Comparison of ENCODE assay signal across 15 cellular contexts in genomic region chr16:27379919-27380318, GRCh38. TPM values are rescaled to one million over a fixed set of nuclear protein-coding genes. Genes with fewer than 3 reads are reported as not detected.
DNase-seq lines count a peak whose midpoint lies in the region; ATAC-seq and TF ChIP-seq lines count a peak whose summit lies in the region.
"Had no signal": no experiment of that assay in that cellular context is flagged by ENCODE, and none has a peak within 500 bp of the region (broad histone marks: within the 10 kb centered on the region; RNA-seq: fewer than 3 reads in every experiment).

No MANE protein-coding gene starts in this region.

- no peak for TF ChIP-seq RAD21 in IMR-90 (IDR thresholded peaks at IDR 0.05; ENCODE audit: low read length)

- H2AK5ac ChIP-seq in IMR-90 (ENCODE audit: low read depth, low read length) = no peak overlapping the region

- no peaks in the 10 kb centered on the region for H3K27me3 ChIP-seq in IMR-90 (ENCODE audit: control insufficient read depth, insufficient read depth, low read length)
- H3K27me3 ChIP-seq in naive thymus-derived CD4-positive, alpha-beta T cell (ENCODE audit: control insufficient read depth in 2 of 2, insufficient read depth in 2 of 2, low read length in 2 of 2) = no peaks in the 10 kb centered on the region

- no peak overlapping the region for H3K4me3 Mint-ChIP-seq in activated naive CD4-positive, alpha-beta T cell treated with anti-CD3 and anti-CD28 coated beads for 36 hours
- H3K4me3 Mint-ChIP-seq in activated naive CD4-positive, alpha-beta T cell treated with anti-CD3 and anti-CD28 coated beads, Interleukin-2, amount 10 ng/mL, durations not matched to agents 7 days and 5 days = no peak overlapping the region
- no peak overlapping the region for H3K4me3 Mint-ChIP-seq in activated CD8-positive, alpha-beta memory T cell treated with anti-CD3 and anti-CD28 coated beads, Interleukin-2, amount 10 ng/mL, durations not matched to agents 7 days and 5 days
- peak overlapping the region in 2 of 10 donors; percentile 11 to 70 for H3K4me3 Mint-ChIP-seq in naive thymus-derived CD4-positive, alpha-beta T cell

- H3K27me3 Mint-ChIP-seq in activated naive CD4-positive, alpha-beta T cell treated with anti-CD3 and anti-CD28 coated beads for 36 hours (ENCODE audit: low read depth) = no peaks in the 10 kb centered on the region
- H3K27me3 Mint-ChIP-seq in activated naive CD4-positive, alpha-beta T cell treated with anti-CD3 and anti-CD28 coated beads, Interleukin-2, amount 10 ng/mL, durations not matched to agents 7 days and 5 days = no peaks in the 10 kb centered on the region
- H3K27me3 Mint-ChIP-seq in activated CD8-positive, alpha-beta memory T cell treated with anti-CD3 and anti-CD28 coated beads, Interleukin-2, amount 10 ng/mL, durations not matched to agents 7 days and 5 days = no peaks in the 10 kb centered on the region
- no peaks in the 10 kb centered on the region for H3K27me3 Mint-ChIP-seq in naive thymus-derived CD4-positive, alpha-beta T cell

- H2BK20ac ChIP-seq in IMR-90 (ENCODE audit: low read depth, low read length) = peak overlapping the region; percentile 34; the same call in 1 of the 2 replicates

- no peaks in the 10 kb centered on the region for H3K36me3 Mint-ChIP-seq in activated naive CD4-positive, alpha-beta T cell treated with anti-CD3 and anti-CD28 coated beads for 36 hours (ENCODE audit: low read depth)
- H3K36me3 Mint-ChIP-seq in activated naive CD4-positive, alpha-beta T cell treated with anti-CD3 and anti-CD28 coated beads, Interleukin-2, amount 10 ng/mL, durations not matched to agents 7 days and 5 days = peaks cover 10% of the 10 kb centered on the region
- H3K36me3 Mint-ChIP-seq in activated CD8-positive, alpha-beta memory T cell treated with anti-CD3 and anti-CD28 coated beads, Interleukin-2, amount 10 ng/mL, durations not matched to agents 7 days and 5 days = peaks cover 8% of the 10 kb centered on the region
- H3K36me3 Mint-ChIP-seq in naive thymus-derived CD4-positive, alpha-beta T cell = peaks cover 0 to 25% (median 4%) of the 10 kb centered on the region in 5 donors

- no TSS peak for BruUV-seq in IMR-90 (replicated peaks; lab: Mats Ljungman, UMichigan)

- POLR2A ChIA-PET in IMR-90 (lab: Charles Lee; ENCODE audit: unreplicated experiment) = no interaction called here
- POLR2A ChIA-PET in naive thymus-derived CD4-positive, alpha-beta T cell (lab: Charles Lee) = interaction anchor here (3.3 kb wide), 1 partner anchor 21 kb away, joined by 24 read pairs; the partner anchor contains the start of gene IL21R

- no peaks in the 10 kb centered on the region for H4K20me1 ChIP-seq in IMR-90 (ENCODE audit: insufficient read depth, low read length)

- H2AK9ac ChIP-seq in IMR-90 (replicated peaks; ENCODE audit: low read depth, low read length, poor library complexity) = peak overlapping the region; percentile 13

- H3K14ac ChIP-seq in IMR-90 (replicated peaks; ENCODE audit: low read depth, low read length) = no peak overlapping the region

- H2BK5ac ChIP-seq in IMR-90 (ENCODE audit: low read depth, low read length, poor library complexity, severe bottlenecking) = no peak overlapping the region

- no peak overlapping the region for H4K5ac ChIP-seq in IMR-90 (ENCODE audit: low read depth, low read length)

- in situ Hi-C loops in IMR-90 (cut with MboI; ENCODE audit: low sequenced_read_pairs) = loop anchor here (25.0 kb wide), 1 partner anchor 1543 kb away; no protein-coding TSS in a partner anchor
- in situ Hi-C loops in ACHN (cut with HindIII; ENCODE audit: low pct_ligation_motif_present, low pct_unique_long_range_greater_than_20kb, low sequenced_read_pairs) = loop anchor here (25.0 kb wide), 1 partner anchor 218 kb away; no protein-coding TSS in a partner anchor

- dilution Hi-C loops in IMR-90 (cut with HindIII; ENCODE audit: low sequenced_read_pairs, unreplicated experiment) = no loop called here

- H2BK120ac ChIP-seq in IMR-90 (ENCODE audit: low read depth, low read length) = no peak overlapping the region

- no peak for TF ChIP-seq CTCF in IMR-90 (conservative IDR thresholded peaks at IDR 0.05; ENCODE audit: low read depth, low read length)

- H3K18ac ChIP-seq in IMR-90 (ENCODE audit: low read depth, low read length) = no peak overlapping the region

- WGBS in IMR-90 (ENCODE audit: extremely low coverage in 2 of 2, insufficient read length in 1 of 2), 2 experiments = 70% methylated on average over 2 of the region's 9 CpGs; no CpG with 5 or more reads in 1 of the 2 experiments

- intact Hi-C loops in activated naive CD4-positive, alpha-beta T cell treated with anti-CD3 and anti-CD28 coated beads for 36 hours (cut with micrococcal nuclease) = no loop called here
- intact Hi-C loops in IMR-90 (cut with micrococcal nuclease) = no loop called here
- intact Hi-C loops in naive thymus-derived CD4-positive, alpha-beta T cell (cut with micrococcal nuclease) = no loop called here

- H3K9me3 ChIP-seq in IMR-90 (ENCODE audit: control insufficient read depth, insufficient read depth, low read length) = peaks cover 12% of the 10 kb centered on the region
- H3K9me3 ChIP-seq in naive thymus-derived CD4-positive, alpha-beta T cell (ENCODE audit: control insufficient read depth in 2 of 3, low read length in 3 of 3) = peaks cover 0 to 6% (median 0%) of the 10 kb centered on the region in 3 experiments

- ATAC-seq in IMR-90 (ENCODE audit: low read depth) (no peak), HG02798 (IDR thresholded peaks at IDR 0.05; ENCODE audit: poor library complexity, unreplicated experiment) (no peak)
- no peak for ATAC-seq in activated CD8-positive, alpha-beta memory T cell treated with anti-CD3 and anti-CD28 coated beads, Interleukin-2, amount 10 ng/mL, durations not matched to agents 7 days and 5 days
- no peak for ATAC-seq in naive thymus-derived CD4-positive, alpha-beta T cell

- no peak overlapping the region for H3K4me2 ChIP-seq in IMR-90 (ENCODE audit: low read depth, low read length)

- CTCF ChIA-PET in activated naive CD4-positive, alpha-beta T cell treated with anti-CD3 and anti-CD28 coated beads for 36 hours (lab: Charles Lee) = interaction anchor here (0.6 to 1.6 kb wide), 2 partner anchors 201 to 404 kb away, joined by 3 read pairs; no protein-coding TSS in a partner anchor
- CTCF ChIA-PET in activated naive CD4-positive, alpha-beta T cell treated with anti-CD3 and anti-CD28 coated beads, Interleukin-2, amount 10 ng/mL, durations not matched to agents 7 days and 5 days (lab: Charles Lee) = interaction anchor here (3.1 kb wide), 1 partner anchor 11 kb away, joined by 19 read pairs; no protein-coding TSS in a partner anchor
- CTCF ChIA-PET in IMR-90 (lab: Yijun Ruan, JAX) = no interaction called here
- CTCF ChIA-PET in activated CD8-positive, alpha-beta memory T cell treated with anti-CD3 and anti-CD28 coated beads, Interleukin-2, amount 10 ng/mL, durations not matched to agents 7 days and 5 days (lab: Charles Lee) = interaction anchor here (0.7 to 3.9 kb wide), 3 partner anchors 7 to 26 kb away, joined by 3 to 20 read pairs (median 3); no protein-coding TSS in a partner anchor
- CTCF ChIA-PET in naive thymus-derived CD4-positive, alpha-beta T cell (lab: Charles Lee) = interaction anchor here (0.7 to 4.3 kb wide), 2 partner anchors 12 to 130 kb away, joined by 3 to 17 read pairs; no protein-coding TSS in a partner anchor

- no peak overlapping the region for H4K91ac ChIP-seq in IMR-90 (ENCODE audit: insufficient read depth, low read depth, low read length)

- H3K9me3 Mint-ChIP-seq in activated naive CD4-positive, alpha-beta T cell treated with anti-CD3 and anti-CD28 coated beads for 36 hours = peaks cover 6% of the 10 kb centered on the region
- H3K9me3 Mint-ChIP-seq in activated naive CD4-positive, alpha-beta T cell treated with anti-CD3 and anti-CD28 coated beads, Interleukin-2, amount 10 ng/mL, durations not matched to agents 7 days and 5 days = peaks cover 23% of the 10 kb centered on the region
- peaks cover 7% of the 10 kb centered on the region for H3K9me3 Mint-ChIP-seq in activated CD8-positive, alpha-beta memory T cell treated with anti-CD3 and anti-CD28 coated beads, Interleukin-2, amount 10 ng/mL, durations not matched to agents 7 days and 5 days (ENCODE audit: low read depth)
- peaks cover 0 to 15% (median 5%) of the 10 kb centered on the region in 11 donors for H3K9me3 Mint-ChIP-seq in naive thymus-derived CD4-positive, alpha-beta T cell

- peaks cover 5% of the 10 kb centered on the region for H3K4me1 ChIP-seq in IMR-90 (ENCODE audit: control insufficient read depth, insufficient read depth, low read length)
- H3K4me1 ChIP-seq in naive thymus-derived CD4-positive, alpha-beta T cell (ENCODE audit: control insufficient read depth in 2 of 2, insufficient read depth in 2 of 2, low read length in 2 of 2) = peaks cover 14 to 30% of the 10 kb centered on the region in 2 donors

- H3K36me3 ChIP-seq in IMR-90 (ENCODE audit: control insufficient read depth, insufficient read depth, low read length) = no peaks in the 10 kb centered on the region
- no peaks in the 10 kb centered on the region for H3K36me3 ChIP-seq in naive thymus-derived CD4-positive, alpha-beta T cell (ENCODE audit: control insufficient read depth in 2 of 3, insufficient read depth in 3 of 3, low read length in 3 of 3)

- no peak overlapping the region for H2BK15ac ChIP-seq in IMR-90 (ENCODE audit: low read depth, low read length)

- no peak overlapping the region for H2AFZ ChIP-seq in IMR-90 (replicated peaks; ENCODE audit: low read length, poor library complexity)

- H3K4me1 Mint-ChIP-seq in activated naive CD4-positive, alpha-beta T cell treated with anti-CD3 and anti-CD28 coated beads for 36 hours (ENCODE audit: low read depth) = peaks cover 56% of the 10 kb centered on the region
- H3K4me1 Mint-ChIP-seq in activated naive CD4-positive, alpha-beta T cell treated with anti-CD3 and anti-CD28 coated beads, Interleukin-2, amount 10 ng/mL, durations not matched to agents 7 days and 5 days = peaks cover 53% of the 10 kb centered on the region
- peaks cover 34% of the 10 kb centered on the region for H3K4me1 Mint-ChIP-seq in activated CD8-positive, alpha-beta memory T cell treated with anti-CD3 and anti-CD28 coated beads, Interleukin-2, amount 10 ng/mL, durations not matched to agents 7 days and 5 days
- H3K4me1 Mint-ChIP-seq in naive thymus-derived CD4-positive, alpha-beta T cell = peaks cover 34 to 65% (median 51%) of the 10 kb centered on the region in 7 donors

- no peak overlapping the region for H3K27ac ChIP-seq in IMR-90 (ENCODE audit: insufficient read depth, low read length)
- H3K27ac ChIP-seq in naive thymus-derived CD4-positive, alpha-beta T cell (ENCODE audit: low read depth, low read length) = no peak overlapping the region
- H3K27ac ChIP-seq: C4-2B had no signal

- H3K79me1 ChIP-seq in IMR-90 (ENCODE audit: low read depth in 1 of 2, low read length in 2 of 2) = no peaks in the 10 kb centered on the region

- H4K8ac ChIP-seq in IMR-90 (ENCODE audit: low read depth in 2 of 2, low read length in 2 of 2) = no peak overlapping the region

- H3K27ac Mint-ChIP-seq in activated naive CD4-positive, alpha-beta T cell treated with anti-CD3 and anti-CD28 coated beads for 36 hours = peak overlapping the region; percentile 20
- H3K27ac Mint-ChIP-seq in activated naive CD4-positive, alpha-beta T cell treated with anti-CD3 and anti-CD28 coated beads, Interleukin-2, amount 10 ng/mL, durations not matched to agents 7 days and 5 days = no peak overlapping the region
- H3K27ac Mint-ChIP-seq in activated CD8-positive, alpha-beta memory T cell treated with anti-CD3 and anti-CD28 coated beads, Interleukin-2, amount 10 ng/mL, durations not matched to agents 7 days and 5 days = no peak overlapping the region
- peak overlapping the region in 7 of 9 donors; percentile 1 to 82 (median 41) for H3K27ac Mint-ChIP-seq in naive thymus-derived CD4-positive, alpha-beta T cell

- no peak overlapping the region for H3K9ac ChIP-seq in IMR-90 (ENCODE audit: low read depth, low read length)

- TF ChIP-seq POLR2A in IMR-90 (IDR thresholded peaks at IDR 0.05; ENCODE audit: low read depth, low read length) = no peak

- no peak overlapping the region for H3K4ac ChIP-seq in IMR-90 (ENCODE audit: low read depth, low read length)

- H3K9me1 ChIP-seq in IMR-90 (ENCODE audit: insufficient read depth, low read length) = peaks cover 4% of the 10 kb centered on the region; the same call in 1 of the 2 replicates

- no peak overlapping the region for H3K4me3 ChIP-seq in IMR-90 (ENCODE audit: insufficient read depth, low read depth, low read length)
- H3K4me3 ChIP-seq in naive thymus-derived CD4-positive, alpha-beta T cell (ENCODE audit: low read length) = no peak overlapping the region

- H3K56ac ChIP-seq in IMR-90 (ENCODE audit: extremely low read depth, insufficient read depth, low read length) = no peak overlapping the region

- no peak overlapping the region for H3K23ac ChIP-seq in IMR-90 (ENCODE audit: low read depth, low read length)

- no peak for DNase-seq in activated naive CD4-positive, alpha-beta T cell treated with anti-CD3 and anti-CD28 coated beads for 36 hours
- DNase-seq in activated naive CD4-positive, alpha-beta T cell treated with anti-CD3 and anti-CD28 coated beads, Interleukin-2, amount 10 ng/mL, durations not matched to agents 7 days and 5 days = no peak
- DNase-seq in IMR-90 (no peak), ACHN (no peak)
- DNase-seq in activated CD8-positive, alpha-beta memory T cell treated with anti-CD3 and anti-CD28 coated beads, Interleukin-2, amount 10 ng/mL, durations not matched to agents 7 days and 5 days = peak; percentile 8
- DNase-seq in naive thymus-derived CD4-positive, alpha-beta T cell = no peak
- DNase-seq: AML-193; GOT3; KBM-7; NCI-H1105 treated with DMSO at 0.1 percent for 48 hours; NCI-H1694; NK-92 treated with Interleukin-12 subunit alpha and Interleukin-12 subunit beta, amount 100 ng/mL, for 24 hours; Right ventricle myocardium superior had no signal

RNA-seq across cellular contexts. Expression of gene IL21R, which starts 22.1 kb away (rescaled TPM):
- total RNA-seq in activated naive CD4-positive, alpha-beta T cell treated with anti-CD3 and anti-CD28 coated beads for 36 hours = 10 to 100 TPM; 93.8 to 99.2 TPM
- total RNA-seq in IMR-90 (2012; rRNA removed) = 0.72 and 0.83 TPM in 2 replicates
- 0.83 and 0.97 TPM in 2 replicates for polyA plus RNA-seq in IMR-90 (2012; rRNA removed)
- polyA plus RNA-seq in IMR-90 (2012; cell fraction: cytosol; rRNA removed) = 0.54 and 0.75 TPM in 2 replicates
- 0.38 and 0.77 TPM in 2 replicates for polyA plus RNA-seq in IMR-90 (2012; cell fraction: nucleus; rRNA removed; ENCODE audit: low replicate concordance)
- total RNA-seq in activated CD8-positive, alpha-beta memory T cell treated with anti-CD3 and anti-CD28 coated beads, Interleukin-2, amount 10 ng/mL, durations not matched to agents 7 days and 5 days = 10 to 100 TPM; 24.6 to 38.0 TPM
- total RNA-seq in naive thymus-derived CD4-positive, alpha-beta T cell = 10 to 100 TPM; 24.6 to 40.9 (median 31.4) TPM
- 10 to 100 TPM; 37.1 to 52.1 TPM for polyA plus RNA-seq in naive thymus-derived CD4-positive, alpha-beta T cell

Comparison
In these comparisons a context has a peak if more than half of its experiments do, and no peak if none do; other contexts are left out.
1. H3K27ac Mint-ChIP-seq: peak in activated naive CD4-positive, alpha-beta T cell treated with anti-CD3 and anti-CD28 coated beads for 36 hours (single experiment) and naive thymus-derived CD4-positive, alpha-beta T cell (7 of 9); none in activated naive CD4-positive, alpha-beta T cell treated with anti-CD3 and anti-CD28 coated beads, Interleukin-2, amount 10 ng/mL, durations not matched to agents 7 days and 5 days (single experiment) and activated CD8-positive, alpha-beta memory T cell treated with anti-CD3 and anti-CD28 coated beads, Interleukin-2, amount 10 ng/mL, durations not matched to agents 7 days and 5 days (single experiment).
2. RNA of gene IL21R, which starts 22.1 kb away (total RNA-seq): 93.8 to 99.2 TPM in activated naive CD4-positive, alpha-beta T cell treated with anti-CD3 and anti-CD28 coated beads for 36 hours, 24.6 to 38.0 TPM in activated CD8-positive, alpha-beta memory T cell treated with anti-CD3 and anti-CD28 coated beads, Interleukin-2, amount 10 ng/mL, durations not matched to agents 7 days and 5 days and 24.6 to 40.9 TPM in naive thymus-derived CD4-positive, alpha-beta T cell; 0.72 to 0.83 TPM in IMR-90; every median in the first group is over 10 times any median in the second.